In genomic region chr4:156255608-156256007, GRCh38 we compare ENCODE assay signal across 19 cellular contexts.
A peak's percentile ranks its signal among the peaks of the same experiment; 100 is the strongest.
DNase-seq lines count a peak whose midpoint lies in the region; TF ChIP-seq lines count a peak whose summit lies in the region.
"Had no signal": no experiment of that assay in that cellular context is flagged by ENCODE, and none has a peak within 500 bp of the region (broad histone marks: within the 10 kb centered on the region; RNA-seq: fewer than 3 reads in every experiment).

No MANE protein-coding gene starts in this region.

- no peaks in the 10 kb centered on the region for H3K9me3 ChIP-seq in MG63
- H3K9me3 ChIP-seq: esophagus muscularis mucosa, tibial nerve had no signal

- H3K27me3 ChIP-seq in dorsolateral prefrontal cortex, result no peaks in the 10 kb centered on the region
- H3K27me3 ChIP-seq in MG63, result no peaks in the 10 kb centered on the region
- H3K27me3 ChIP-seq: esophagus muscularis mucosa, tibial nerve had no signal

- H3K27ac ChIP-seq in dorsolateral prefrontal cortex, result peak overlapping the region in 41 of 59 donors; percentile 2 to 77 (median 51)
- H3K27ac ChIP-seq: esophagus muscularis mucosa, tibial nerve had no signal

- intact Hi-C loops in dorsolateral prefrontal cortex (cut with DNase I), result no loop called here

- DNase-seq in M059J (ENCODE audit: low read depth) (peak; percentile 15), NCI-H2171 treated with DMSO at 0.1 percent for 48 hours (lab: John Stamatoyannopoulos, UW) (peak; percentile 28), dorsolateral prefrontal cortex (no peak), renal cortical epithelial cell (ENCODE audit: low read depth) (peak; percentile 1), inferior parietal cortex (ENCODE audit: extremely low spot score) (no peak), MG63 (no peak)
- no peak for DNase-seq in activated CD4-positive, alpha-beta T cell treated with anti-CD3 and anti-CD28 coated beads for 1 hour
- DNase-seq: activated CD8-positive, alpha-beta memory T cell treated with anti-CD3 and anti-CD28 coated beads, Interleukin-2, amount 50 U/mL, for 48 hours; amniotic stem cell; GOT3; KG1; NCI-H524; PC-3; SIG-M5; stimulated activated CD4-positive, alpha-beta T cell treated with anti-CD3 and anti-CD28 coated beads, Interleukin-2, amount 100 ng/mL, for 24 hours; stimulated activated naive CD8-positive, alpha-beta T cell treated with anti-CD3 and anti-CD28 coated beads, Interleukin-15, Interleukin-2, amounts not matched to agents 100 U/mL and 50 U/mL, for 24 hours; T-cell had no signal

- H3K4me3 ChIP-seq in dorsolateral prefrontal cortex (no peak overlapping the region), MG63 (no peak overlapping the region)
- H3K4me3 ChIP-seq: esophagus muscularis mucosa, tibial nerve had no signal

- no peaks in the 10 kb centered on the region for H3K36me3 ChIP-seq in MG63
- H3K36me3 ChIP-seq: esophagus muscularis mucosa, tibial nerve had no signal

- no peak for TF ChIP-seq CTCF in dorsolateral prefrontal cortex (IDR thresholded peaks at IDR 0.05 in 54 of 56, conservative IDR thresholded peaks at IDR 0.05 in 2 of 56; ENCODE audit: low read depth in 1 of 56, partially characterized antibody in 56 of 56)

Comparison
In these comparisons a context has a peak if more than half of its experiments do, and no peak if none do; other contexts are left out.
1. DNase-seq: peak in M059J (single experiment), NCI-H2171 treated with DMSO at 0.1 percent for 48 hours (single experiment) and renal cortical epithelial cell (single experiment); none in dorsolateral prefrontal cortex (0 of 10), activated CD4-positive, alpha-beta T cell treated with anti-CD3 and anti-CD28 coated beads for 1 hour (single experiment), inferior parietal cortex (single experiment) and MG63 (single experiment).